ENCODE assay signal across 29 cellular contexts in the genomic region with DNA sequence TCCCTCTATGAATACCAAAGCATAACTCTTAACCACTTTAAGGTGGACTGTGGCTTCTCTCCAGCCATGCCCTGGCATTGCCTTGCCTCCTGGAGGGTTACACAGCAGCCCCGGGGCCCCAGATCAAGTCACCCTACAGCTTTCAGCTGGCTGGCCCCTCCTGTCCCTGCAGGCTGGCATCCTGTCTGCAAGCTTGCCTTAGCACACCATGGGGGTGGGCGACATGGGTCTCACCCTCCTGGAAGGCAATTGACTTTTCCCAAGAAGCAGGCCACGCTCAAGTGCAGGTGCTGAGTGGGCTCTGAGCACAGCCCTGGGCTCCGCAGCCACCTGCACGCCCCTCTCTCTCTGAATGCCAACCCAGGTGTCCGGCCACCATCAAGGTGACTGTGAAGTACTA.
"Had no signal": no experiment of that assay in that cellular context is flagged by ENCODE, and none has a peak within 500 bp of the region (broad histone marks: within the 10 kb centered on the region; RNA-seq: fewer than 3 reads in every experiment).

No MANE protein-coding gene starts in this region.

- H3K27me3 ChIP-seq: adrenal gland, body of pancreas, breast epithelium, Peyer's patch had no signal

- H3K36me3 Mint-ChIP-seq: activated CD4-positive, alpha-beta memory T cell treated with anti-CD3 and anti-CD28 coated beads for 36 hours; activated naive CD4-positive, alpha-beta T cell treated with anti-CD3 and anti-CD28 coated beads, Interleukin-2, amount 50 U/mL, for 72 hours; T-cell had no signal

- H3K4me3 Mint-ChIP-seq: activated CD4-positive, alpha-beta memory T cell treated with anti-CD3 and anti-CD28 coated beads for 36 hours; activated naive CD4-positive, alpha-beta T cell treated with anti-CD3 and anti-CD28 coated beads for 36 hours; activated T-cell treated with anti-CD3 and anti-CD28 coated beads, Interleukin-2, amount 50 U/mL, for 4 hours; activated T-helper 1 cell treated with anti-CD3 and anti-CD28 coated beads, Interleukin-12 subunit alpha, Interleukin-12 subunit beta, Interleukin-2, Interleukin-4 antibody, amounts not matched to agents 30 ng/mL and 10 ng/mL and 1 ng/mL, durations not matched to agents 14 hours and 24 hours and 36 hours; T-cell had no signal

- ATAC-seq: activated naive CD4-positive, alpha-beta T cell treated with anti-CD3 and anti-CD28 coated beads, Interleukin-2, amount 50 U/mL, for 72 hours; activated T-cell treated with anti-CD3 and anti-CD28 coated beads, Interleukin-2, amount 50 U/mL, for 4 hours; body of pancreas; SK-N-SH treated with all-trans-retinoic acid at 6 μM for 48 hours; T-cell had no signal

- DNase-seq: activated CD4-positive, alpha-beta memory T cell treated with anti-CD3 and anti-CD28 coated beads for 36 hours; activated CD4-positive, alpha-beta T cell treated with anti-CD3 and anti-CD28 coated beads for 4 hours; activated CD4-positive, alpha-beta T cell treated with anti-CD3 and anti-CD28 coated beads, Interleukin-2, amount 50 U/mL, for 1 hour; activated CD8-positive, alpha-beta memory T cell treated with anti-CD3 and anti-CD28 coated beads, Interleukin-2, amount 50 U/mL, for 4 hours; activated gamma-delta T cell treated with Interleukin-2 at 50 U/mL for 16 hours; activated naive CD4-positive, alpha-beta T cell treated with anti-CD3 and anti-CD28 coated beads for 36 hours; activated T-cell treated with anti-CD3 and anti-CD28 coated beads for 4 hours; activated T-cell treated with anti-CD3 and anti-CD28 coated beads, Interleukin-2, amount 50 U/mL, for 4 hours; adrenal gland; body of pancreas; Kasumi-1; KG1; MM.1S; MV-4-11; NCI-H1436 treated with DMSO at 0.1 percent for 48 hours; NCI-H1694 treated with DMSO at 0.1 percent for 48 hours; NCI-H2029; NCI-H345; NCI-H774; Peyer's patch; RPMI8226; T-cell; T-helper 2 cell; T-helper 9 cell; WERI-Rb-1 had no signal

- H3K27ac Mint-ChIP-seq: activated CD4-positive, alpha-beta memory T cell treated with anti-CD3 and anti-CD28 coated beads for 36 hours; activated naive CD4-positive, alpha-beta T cell treated with anti-CD3 and anti-CD28 coated beads for 36 hours; activated naive CD4-positive, alpha-beta T cell treated with anti-CD3 and anti-CD28 coated beads, Interleukin-2, amount 50 U/mL, for 72 hours; activated T-helper 1 cell treated with anti-CD3 and anti-CD28 coated beads, Interleukin-12 subunit alpha, Interleukin-12 subunit beta, Interleukin-2, Interleukin-4 antibody, amounts not matched to agents 30 ng/mL and 10 ng/mL and 1 ng/mL, durations not matched to agents 14 hours and 24 hours and 36 hours; T-cell had no signal

- H3K4me3 ChIP-seq: adrenal gland, body of pancreas, breast epithelium, Peyer's patch had no signal

- H3K9me3 Mint-ChIP-seq: activated CD4-positive, alpha-beta memory T cell treated with anti-CD3 and anti-CD28 coated beads for 36 hours; activated naive CD4-positive, alpha-beta T cell treated with anti-CD3 and anti-CD28 coated beads for 36 hours; activated naive CD4-positive, alpha-beta T cell treated with anti-CD3 and anti-CD28 coated beads, Interleukin-2, amount 50 U/mL, for 72 hours; activated T-cell treated with anti-CD3 and anti-CD28 coated beads, Interleukin-2, amount 50 U/mL, for 4 hours; activated T-helper 1 cell treated with anti-CD3 and anti-CD28 coated beads, Interleukin-12 subunit alpha, Interleukin-12 subunit beta, Interleukin-2, Interleukin-4 antibody, amounts not matched to agents 30 ng/mL and 10 ng/mL and 1 ng/mL, durations not matched to agents 14 hours and 24 hours and 36 hours; T-cell had no signal

- H3K36me3 ChIP-seq: adrenal gland, breast epithelium, Peyer's patch, WERI-Rb-1 had no signal

- H3K27ac ChIP-seq: adrenal gland, body of pancreas, breast epithelium, Peyer's patch, WERI-Rb-1 had no signal

- H3K27me3 Mint-ChIP-seq: activated CD4-positive, alpha-beta memory T cell treated with anti-CD3 and anti-CD28 coated beads for 36 hours; T-cell had no signal

- H3K9me3 ChIP-seq: adrenal gland, body of pancreas, Peyer's patch had no signal

- H3K4me1 ChIP-seq: adrenal gland, breast epithelium, Peyer's patch had no signal
